ENCODE assay signal across 23 cellular contexts in genomic region chr3:76370749-76371148, GRCh38.
DNase-seq lines count a peak whose midpoint lies in the region; ATAC-seq and TF ChIP-seq lines count a peak whose summit lies in the region.
"Had no signal": no experiment of that assay in that cellular context is flagged by ENCODE, and none has a peak within 500 bp of the region (broad histone marks: within the 10 kb centered on the region; RNA-seq: fewer than 3 reads in every experiment).

No MANE protein-coding gene starts in this region.

- no peak overlapping the region for H4K5ac ChIP-seq in IMR-90 (ENCODE audit: low read depth, low read length)

- no peak overlapping the region for H3K4ac ChIP-seq in IMR-90 (ENCODE audit: low read depth, low read length)

- TF ChIP-seq POLR2A in IMR-90 (IDR thresholded peaks at IDR 0.05; ENCODE audit: low read depth, low read length): no peak

- no peaks in the 10 kb centered on the region for H3K27me3 ChIP-seq in BLaER1
- no peaks in the 10 kb centered on the region for H3K27me3 ChIP-seq in BLaER1 treated with 17β-estradiol and CSF1 and Interleukin-3, amounts not matched to agents 10 nM and 100 nM
- H3K27me3 ChIP-seq in IMR-90 (ENCODE audit: control insufficient read depth, insufficient read depth, low read length): no peaks in the 10 kb centered on the region
- H3K27me3 ChIP-seq: SJSA1 had no signal

- dilution Hi-C loops in IMR-90 (cut with HindIII; ENCODE audit: low sequenced_read_pairs, unreplicated experiment): no loop called here

- BruUV-seq in IMR-90 (replicated peaks; lab: Mats Ljungman, UMichigan): no TSS peak

- intact Hi-C loops in IMR-90 (cut with micrococcal nuclease): no loop called here

- peak; percentile 62 for DNase-seq in IMR-90
- peak; percentile 15 for DNase-seq in amniotic epithelial cell (ENCODE audit: low read depth)
- no peak for DNase-seq in stimulated activated CD4-positive, alpha-beta T cell treated with anti-CD3 and anti-CD28 coated beads, Interleukin-12 subunit alpha, Interleukin-12 subunit beta, amount 100 ng/mL, for 4 hours
- no peak for DNase-seq in activated T-cell treated with anti-CD3 and anti-CD28 coated beads, Interleukin-2, amount 50 U/mL, for 1 hour
- DNase-seq: CD8-positive, alpha-beta memory T cell; DMS 273 treated with DMSO at 0.1 percent for 48 hours; DND-41; H9; Kasumi-1; NCI-H1092 treated with DMSO at 0.1 percent for 48 hours; NCI-H1694; NCI-H2029 treated with DMSO at 0.1 percent for 48 hours; NCI-H446; NCI-H526 treated with DMSO at 0.1 percent for 48 hours; PC-9; Right ventricle myocardium superior; T-cell had no signal

- peaks cover 46% of the 10 kb centered on the region for H3K9me3 ChIP-seq in BLaER1
- H3K9me3 ChIP-seq in BLaER1 treated with 17β-estradiol and CSF1 and Interleukin-3, amounts not matched to agents 10 nM and 100 nM (replicated peaks in 1 of 11): peaks cover 14 to 83% (median 64%) of the 10 kb centered on the region in 11 experiments; a peak in 20 of 22 replicates
- no peaks in the 10 kb centered on the region for H3K9me3 ChIP-seq in IMR-90 (ENCODE audit: control insufficient read depth, insufficient read depth, low read length)
- H3K9me3 ChIP-seq: SJSA1 had no signal

- H3K4me1 ChIP-seq in BLaER1: peaks cover 90% of the 10 kb centered on the region
- peaks cover 6 to 85% (median 36%) of the 10 kb centered on the region in 10 experiments for H3K4me1 ChIP-seq in BLaER1 treated with 17β-estradiol and CSF1 and Interleukin-3, amounts not matched to agents 10 nM and 100 nM
- H3K4me1 ChIP-seq in IMR-90 (ENCODE audit: control insufficient read depth, insufficient read depth, low read length): no peaks in the 10 kb centered on the region; the same call in 1 of the 2 replicates
- H3K4me1 ChIP-seq: SJSA1 had no signal

- POLR2A ChIA-PET in IMR-90 (lab: Charles Lee; ENCODE audit: unreplicated experiment): no interaction called here

- in situ Hi-C loops in IMR-90 (cut with MboI; ENCODE audit: low sequenced_read_pairs): no loop called here

- H3K9ac ChIP-seq in BLaER1 (peak overlapping the region; percentile 65), IMR-90 (ENCODE audit: low read depth, low read length) (no peak overlapping the region)
- H3K9ac ChIP-seq in BLaER1 treated with 17β-estradiol and CSF1 and Interleukin-3, amounts not matched to agents 10 nM and 100 nM: no peak overlapping the region; a peak in 2 of 22 replicates

- H2BK5ac ChIP-seq in IMR-90 (ENCODE audit: low read depth, low read length, poor library complexity, severe bottlenecking): no peak overlapping the region

- no peak overlapping the region for H3K14ac ChIP-seq in IMR-90 (replicated peaks; ENCODE audit: low read depth, low read length)

- TF ChIP-seq RAD21 in IMR-90 (IDR thresholded peaks at IDR 0.05; ENCODE audit: low read length): no peak

- no peaks in the 10 kb centered on the region for H3K79me1 ChIP-seq in IMR-90 (ENCODE audit: low read depth in 1 of 2, low read length in 2 of 2)

- WGBS in IMR-90 (ENCODE audit: extremely low coverage in 2 of 2, insufficient read length in 1 of 2), 2 experiments: no CpG with 5 or more reads among the region's 2 CpGs

- no peak overlapping the region for H4K8ac ChIP-seq in IMR-90 (ENCODE audit: low read depth in 2 of 2, low read length in 2 of 2)

- ATAC-seq in IMR-90 (ENCODE audit: low read depth) (peak; percentile 33), GM21360 (IDR thresholded peaks at IDR 0.05; ENCODE audit: unreplicated experiment) (no peak), GM21526 (IDR thresholded peaks at IDR 0.05; ENCODE audit: low FRiP score, unreplicated experiment) (no peak)
- ATAC-seq: GM23338, T-cell had no signal

- 0 out of 2 replicates have a peak overlapping the region, but pooled peaks have one; percentile 0 for H2BK120ac ChIP-seq in IMR-90 (ENCODE audit: low read depth, low read length)

- no peak overlapping the region for H2BK20ac ChIP-seq in IMR-90 (ENCODE audit: low read depth, low read length)

- H3K36me3 ChIP-seq in BLaER1: peaks cover 31% of the 10 kb centered on the region
- H3K36me3 ChIP-seq in BLaER1 treated with 17β-estradiol and CSF1 and Interleukin-3, amounts not matched to agents 10 nM and 100 nM: peaks cover 0 to 34% (median 0%) of the 10 kb centered on the region in 11 experiments; a peak in 7 of 22 replicates
- H3K36me3 ChIP-seq in IMR-90 (ENCODE audit: control insufficient read depth, insufficient read depth, low read length): no peaks in the 10 kb centered on the region
- H3K36me3 ChIP-seq: SJSA1 had no signal

- peak overlapping the region; percentile 49 for H3K4me3 ChIP-seq in BLaER1
- H3K4me3 ChIP-seq in BLaER1 treated with 17β-estradiol and CSF1 and Interleukin-3, amounts not matched to agents 10 nM and 100 nM: peak overlapping the region in 3 of 10 experiments; percentile 6 to 46 (median 40); a peak in 4 of 20 replicates
- no peak overlapping the region for H3K4me3 ChIP-seq in IMR-90 (ENCODE audit: insufficient read depth, low read depth, low read length)
- H3K4me3 ChIP-seq: GM23338, PC-9, SJSA1 had no signal

- H3K23ac ChIP-seq in IMR-90 (ENCODE audit: low read depth, low read length): no peak overlapping the region

- no peak overlapping the region for H3K18ac ChIP-seq in IMR-90 (ENCODE audit: low read depth, low read length)

- no peak overlapping the region for H3K56ac ChIP-seq in IMR-90 (ENCODE audit: extremely low read depth, insufficient read depth, low read length)

- H2BK15ac ChIP-seq in IMR-90 (ENCODE audit: low read depth, low read length): no peak overlapping the region

- H2AK5ac ChIP-seq in IMR-90 (ENCODE audit: low read depth, low read length): no peak overlapping the region

- H4K20me1 ChIP-seq in BLaER1: no peaks in the 10 kb centered on the region
- no peaks in the 10 kb centered on the region for H4K20me1 ChIP-seq in BLaER1 treated with 17β-estradiol and CSF1 and Interleukin-3, amounts not matched to agents 10 nM and 100 nM
- H4K20me1 ChIP-seq in IMR-90 (ENCODE audit: insufficient read depth, low read length): no peaks in the 10 kb centered on the region

- CTCF ChIA-PET in IMR-90 (lab: Yijun Ruan, JAX): no interaction called here

- H2AK9ac ChIP-seq in IMR-90 (replicated peaks; ENCODE audit: low read depth, low read length, poor library complexity): no peak overlapping the region

- no peak overlapping the region for H2AFZ ChIP-seq in IMR-90 (replicated peaks; ENCODE audit: low read length, poor library complexity)
- H2AFZ ChIP-seq: GM23338, PC-9 had no signal

- H3K9me1 ChIP-seq in IMR-90 (ENCODE audit: insufficient read depth, low read length): peaks cover 3% of the 10 kb centered on the region; the same call in 1 of the 2 replicates

- H3K27ac ChIP-seq in BLaER1 (peak overlapping the region; percentile 99), IMR-90 (ENCODE audit: insufficient read depth, low read length) (no peak overlapping the region)
- peak overlapping the region in 3 of 11 experiments; percentile 2 to 18 (median 11); a peak in 3 of 22 replicates for H3K27ac ChIP-seq in BLaER1 treated with 17β-estradiol and CSF1 and Interleukin-3, amounts not matched to agents 10 nM and 100 nM
- H3K27ac ChIP-seq: PC-9, SJSA1 had no signal

- TF ChIP-seq CTCF in IMR-90 (conservative IDR thresholded peaks at IDR 0.05; ENCODE audit: low read depth, low read length): no peak

- H4K91ac ChIP-seq in IMR-90 (ENCODE audit: insufficient read depth, low read depth, low read length): no peak overlapping the region

- peak overlapping the region; percentile 72 for H3K4me2 ChIP-seq in BLaER1
- peak overlapping the region in 6 of 11 experiments; percentile 36 to 71 (median 62); a peak in 14 of 22 replicates for H3K4me2 ChIP-seq in BLaER1 treated with 17β-estradiol and CSF1 and Interleukin-3, amounts not matched to agents 10 nM and 100 nM
- no peak overlapping the region for H3K4me2 ChIP-seq in IMR-90 (ENCODE audit: low read depth, low read length)
- H3K4me2 ChIP-seq: GM23338, PC-9 had no signal

TF ChIP-seq in IMR-90, 13 proteins besides CTCF, POLR2A, EP300 and RAD21:
- TF ChIP-seq MAFK (IDR thresholded peaks at IDR 0.05; ENCODE audit: low read depth, low read length) (no peak), CHD1 (IDR thresholded peaks at IDR 0.05; ENCODE audit: low read depth, low read length) (no peak), NFE2L2 (IDR thresholded peaks at IDR 0.05; ENCODE audit: low read depth, low read length) (no peak), RFX5 (IDR thresholded peaks at IDR 0.05; ENCODE audit: low read depth, low read length) (no peak), BHLHE40 (IDR thresholded peaks at IDR 0.05; ENCODE audit: low read depth, low read length) (no peak), USF2 (IDR thresholded peaks at IDR 0.05; ENCODE audit: low read depth, low read length) (no peak), MAZ (IDR thresholded peaks at IDR 0.05; ENCODE audit: borderline replicate concordance, low read depth, low read length) (no peak), SMC3 (IDR thresholded peaks at IDR 0.05; ENCODE audit: low read depth, low read length) (no peak), MXI1 (IDR thresholded peaks at IDR 0.05; ENCODE audit: borderline replicate concordance, low read depth, low read length) (no peak), FOS (IDR thresholded peaks at IDR 0.05; ENCODE audit: low read depth, low read length) (no peak), ELK1 (IDR thresholded peaks at IDR 0.05; ENCODE audit: borderline replicate concordance, low read depth, low read length) (no peak), CEBPB (IDR thresholded peaks at IDR 0.05; ENCODE audit: low read depth, low read length) (no peak), RCOR1 (IDR thresholded peaks at IDR 0.05; ENCODE audit: insufficient replicate concordance, low read length) (no peak)

Comparison
In these comparisons a context has a peak if more than half of its experiments do, and no peak if none do; other contexts are left out.
1. DNase-seq: peak in IMR-90 (single experiment) and amniotic epithelial cell (single experiment); none in stimulated activated CD4-positive, alpha-beta T cell treated with anti-CD3 and anti-CD28 coated beads, Interleukin-12 subunit alpha, Interleukin-12 subunit beta, amount 100 ng/mL, for 4 hours (single experiment) and activated T-cell treated with anti-CD3 and anti-CD28 coated beads, Interleukin-2, amount 50 U/mL, for 1 hour (single experiment).